In genomic region chr9:38103340-38103739, GRCh38 we compare ENCODE assay signal across 33 cellular contexts. TPM values are rescaled to one million over a fixed set of nuclear protein-coding genes. Genes with fewer than 3 reads are reported as not detected.
DNase-seq lines count a peak whose midpoint lies in the region; ATAC-seq, FAIRE-seq and TF ChIP-seq lines count a peak whose summit lies in the region.
"Had no signal": no experiment of that assay in that cellular context is flagged by ENCODE, and none has a peak within 500 bp of the region (broad histone marks: within the 10 kb centered on the region; RNA-seq: fewer than 3 reads in every experiment).

No MANE protein-coding gene starts in this region.

- TF ChIP-seq RAD21 in K562 (CRISPR knock-in tag; conservative IDR thresholded peaks at IDR 0.05 in 1 of 2, IDR thresholded peaks at IDR 0.05 in 1 of 2): no peak

- H3K79me2 ChIP-seq in K562 (ENCODE audit: control insufficient read depth, insufficient read depth, low read length) (no peaks in the 10 kb centered on the region), keratinocyte (ENCODE audit: control insufficient read depth, insufficient read depth, low read length) (no peaks in the 10 kb centered on the region)

- CTCF ChIA-PET in HEK293 (lab: Yijun Ruan, JAX) (interaction anchor here (0.8 kb wide), 1 partner anchor 190 kb away, joined by 3 read pairs; no protein-coding TSS in a partner anchor), K562 (lab: Yijun Ruan, JAX; ENCODE audit: low intra/inter-chr PET ratio) (no interaction called here)

- no peak for TF ChIP-seq EP300 in K562 (IDR thresholded peaks at IDR 0.05; ENCODE audit: low read length)

- no peak for TF ChIP-seq CTCF in HEK293 (tag by site-specific recombination; IDR thresholded peaks at IDR 0.05)
- no peak for TF ChIP-seq CTCF in K562 (IDR thresholded peaks at IDR 0.05 in 2 of 3, conservative IDR thresholded peaks at IDR 0.05 in 1 of 3; ENCODE audit: insufficient read depth in 2 of 3, low read depth in 1 of 3, low read length in 3 of 3)
- TF ChIP-seq CTCF in keratinocyte (optimal IDR thresholded peaks at IDR 0.05 in 1 of 3, IDR thresholded peaks at IDR 0.05 in 1 of 3, conservative IDR thresholded peaks at IDR 0.05 in 1 of 3; ENCODE audit: extremely low read depth in 1 of 3, insufficient read depth in 2 of 3, low read length in 3 of 3): no peak

- H2AFZ ChIP-seq in K562 (ENCODE audit: low read depth, low read length): no peak overlapping the region
- no peak overlapping the region for H2AFZ ChIP-seq in keratinocyte (ENCODE audit: control insufficient read depth, low read length)

- POLR2A ChIA-PET in HEK293 (lab: Yijun Ruan, JAX): no interaction called here
- POLR2A ChIA-PET in K562 (lab: Yijun Ruan, JAX): interaction anchor here (0.6 to 0.7 kb wide), 3 partner anchors 9 to 298 kb away, joined by 3 read pairs; no protein-coding TSS in a partner anchor

- no peak overlapping the region for H3K27ac ChIP-seq in HEK293 (ENCODE audit: extremely low read depth, low read depth, low read length)
- no peak overlapping the region for H3K27ac ChIP-seq in K562 (ENCODE audit: extremely low read depth, low read depth, low read length)
- H3K27ac ChIP-seq in keratinocyte (ENCODE audit: control insufficient read depth, insufficient read depth, low read length): no peak overlapping the region
- H3K27ac ChIP-seq: 22Rv1; A549; BLaER1; BLaER1 treated with 17β-estradiol and CSF1 and Interleukin-3, amounts not matched to agents 10 nM and 100 nM; C4-2B had no signal

- no peaks in the 10 kb centered on the region for H3K4me1 ChIP-seq in HEK293 (ENCODE audit: control insufficient read depth, insufficient read depth, low read length)
- H3K4me1 ChIP-seq in K562 (replicated peaks in 1 of 2; ENCODE audit: control insufficient read depth in 2 of 2, insufficient read depth in 2 of 2, low read length in 2 of 2): peaks cover 7 to 10% of the 10 kb centered on the region in 2 experiments; a peak in 4 of 5 replicates
- H3K4me1 ChIP-seq in keratinocyte (ENCODE audit: control insufficient read depth, extremely low read depth, insufficient read depth, low read length): peaks cover 3% of the 10 kb centered on the region
- H3K4me1 ChIP-seq: A549, BE2C had no signal

- FAIRE-seq in K562 (lab: Jason Lieb, UNC) (no peak), keratinocyte (lab: Jason Lieb, UNC) (peak; percentile 23)
- FAIRE-seq: A204.1, A549, D721Med had no signal

- H3K27me3 ChIP-seq in K562 (ENCODE audit: control insufficient read depth in 2 of 2, insufficient read depth in 2 of 2, low read length in 2 of 2): peaks cover 0 to 10% of the 10 kb centered on the region in 2 experiments; a peak in 3 of 5 replicates
- H3K27me3 ChIP-seq in keratinocyte (ENCODE audit: control insufficient read depth, extremely low read depth, insufficient read depth, low read length): no peaks in the 10 kb centered on the region
- H3K27me3 ChIP-seq: BE2C; BLaER1; BLaER1 treated with 17β-estradiol and CSF1 and Interleukin-3, amounts not matched to agents 10 nM and 100 nM had no signal

- no peak overlapping the region for H3K4me2 ChIP-seq in K562 (ENCODE audit: insufficient read depth, low read length)
- H3K4me2 ChIP-seq in keratinocyte (ENCODE audit: control insufficient read depth, extremely low read depth, insufficient read depth, low read depth, low read length): no peak overlapping the region
- H3K4me2 ChIP-seq: A549; BLaER1; BLaER1 treated with 17β-estradiol and CSF1 and Interleukin-3, amounts not matched to agents 10 nM and 100 nM had no signal

- H4K20me1 ChIP-seq in K562 (replicated peaks; ENCODE audit: control insufficient read depth, insufficient read depth, low read length) (no peaks in the 10 kb centered on the region; the same call in 1 of the 2 replicates), keratinocyte (ENCODE audit: control insufficient read depth, extremely low read depth, insufficient read depth, low read length) (no peaks in the 10 kb centered on the region)
- H4K20me1 ChIP-seq: BLaER1; BLaER1 treated with 17β-estradiol and CSF1 and Interleukin-3, amounts not matched to agents 10 nM and 100 nM had no signal

- TF ChIP-seq POLR2A in K562 (conservative IDR thresholded peaks at IDR 0.05): no peak

- WGBS in K562 (ENCODE audit: insufficient coverage, low coverage, missing lambda C conversion rate): 13% methylated on average over 2 of the region's 2 CpGs

- H3K4me3 ChIP-seq in HEK293 (ENCODE audit: low read depth, low read length) (no peak overlapping the region), K562 (no peak overlapping the region), keratinocyte (ENCODE audit: control insufficient read depth in 2 of 3, extremely low read depth in 1 of 3, insufficient read depth in 2 of 3, low read depth in 1 of 3, low read length in 3 of 3) (no peak overlapping the region)
- H3K4me3 ChIP-seq: A549; BLaER1; BLaER1 treated with 17β-estradiol and CSF1 and Interleukin-3, amounts not matched to agents 10 nM and 100 nM had no signal

- intact Hi-C loops in K562 (cut with micrococcal nuclease): no loop called here

- dilution Hi-C loops in keratinocyte (cut with MboI; ENCODE audit: extremely low pct_ligation_motif_present, low sequenced_read_pairs): no loop called here

- ATAC-seq in K562: no peak
- ATAC-seq in HG02642 (IDR thresholded peaks at IDR 0.05; ENCODE audit: poor library complexity, unreplicated experiment): no peak
- ATAC-seq: A549; CD8-positive, alpha-beta T cell had no signal

- H3K36me3 ChIP-seq in HEK293 (ENCODE audit: control insufficient read depth in 2 of 2, insufficient read depth in 1 of 2, low read length in 2 of 2) (no peaks in the 10 kb centered on the region), K562 (ENCODE audit: control insufficient read depth, insufficient read depth, low read length) (no peaks in the 10 kb centered on the region), keratinocyte (ENCODE audit: control insufficient read depth in 2 of 2, extremely low read depth in 1 of 2, insufficient read depth in 2 of 2, low read length in 2 of 2) (no peaks in the 10 kb centered on the region)
- H3K36me3 ChIP-seq: BE2C; BLaER1; BLaER1 treated with 17β-estradiol and CSF1 and Interleukin-3, amounts not matched to agents 10 nM and 100 nM had no signal

- no peak for DNase-seq in K562 (ENCODE audit: extremely low read depth in 1 of 4, low spot score in 3 of 4)
- no peak for DNase-seq in keratinocyte (ENCODE audit: low read depth, low spot score)
- no peak for DNase-seq in NCI-H2227 (lab: John Stamatoyannopoulos, UW; ENCODE audit: unreplicated experiment)
- DNase-seq in stimulated activated CD4-positive, alpha-beta T cell treated with anti-CD3 and anti-CD28 coated beads, Interleukin-2, amount 100 ng/mL, for 48 hours: no peak
- DNase-seq: 8988T; ACHN; AML-193; BE2C; C1 segment of cervical spinal cord; Caco-2; Calu3; CD4-positive, alpha-beta memory T cell; CD4-positive, alpha-beta T cell; CD4-positive, CD25-positive, alpha-beta regulatory T cell; CD8-positive, alpha-beta memory T cell; COR-L47; DMS 273 treated with DMSO at 0.1 percent for 48 hours; DMS153; DMS53; DMS79; DMS79 treated with DMSO at 0.1 percent for 48 hours; DND-41; EL had no signal

- H3K9me1 ChIP-seq in K562 (ENCODE audit: control insufficient read depth, insufficient read depth, low read length): no peaks in the 10 kb centered on the region
- H3K9me1 ChIP-seq in keratinocyte (ENCODE audit: control insufficient read depth, extremely low read depth, insufficient read depth, low read length): no peaks in the 10 kb centered on the region

- no peaks in the 10 kb centered on the region for H3K9me3 ChIP-seq in HEK293 (ENCODE audit: control insufficient read depth, insufficient read depth, low read depth, low read length)
- H3K9me3 ChIP-seq in K562 (replicated peaks; ENCODE audit: control insufficient read depth, insufficient read depth, low read depth, low read length): no peaks in the 10 kb centered on the region
- H3K9me3 ChIP-seq in keratinocyte (ENCODE audit: control insufficient read depth, low read depth, low read length): no peaks in the 10 kb centered on the region
- H3K9me3 ChIP-seq: A549; BE2C; BLaER1; BLaER1 treated with 17β-estradiol and CSF1 and Interleukin-3, amounts not matched to agents 10 nM and 100 nM; Caco-2 had no signal

- H3K9ac ChIP-seq in K562 (ENCODE audit: insufficient read depth in 1 of 2, low read depth in 2 of 2, low read length in 2 of 2): no peak overlapping the region
- no peak overlapping the region for H3K9ac ChIP-seq in keratinocyte (ENCODE audit: control insufficient read depth, extremely low read depth, insufficient read depth, low read length)
- H3K9ac ChIP-seq: BLaER1; BLaER1 treated with 17β-estradiol and CSF1 and Interleukin-3, amounts not matched to agents 10 nM and 100 nM had no signal

- no TSS peak for BruUV-seq in K562 (replicated peaks; lab: Mats Ljungman, UMichigan)

- in situ Hi-C loops in K562 (cut with MboI): no loop called here

RNA-seq across cellular contexts. Expression of gene SHB, which starts 34.3 kb away (rescaled TPM):
- total RNA-seq in K562 (2011; cell fraction: chromatin; rRNA removed; ENCODE audit: low replicate concordance): 6.5 and 13.7 TPM in 2 replicates
- total RNA-seq in K562 (2011; cell fraction: nucleolus; rRNA removed): 10.4 and 10.7 TPM in 2 replicates
- 6.3 and 8.7 TPM in 2 replicates for total RNA-seq in K562 (2011; cell fraction: nucleoplasm; rRNA removed)
- 11.7 and 12.8 TPM in 2 replicates for total RNA-seq in K562 (2014; rRNA removed)
- total RNA-seq in K562 (2014; rRNA removed; fragmentation: Illumina TruSeq; extraction: Trizol): 3.8 and 4.0 TPM in 2 replicates
- 5.1 and 5.3 TPM in 2 replicates for total RNA-seq in K562 (2015; rRNA removed; fragmentation: Illumina TruSeq; extraction: Trizol)
- total RNA-seq in K562 (2021): 15.4 and 16.0 TPM in 2 replicates
- polyA plus RNA-seq in K562 (2011; rRNA removed): 3.4 and 5.1 TPM in 2 replicates
- polyA plus RNA-seq in K562 (2011; cell fraction: cytosol; rRNA removed): 4.1 and 8.5 TPM in 2 replicates
- polyA plus RNA-seq in K562 (2011; cell fraction: nucleus; rRNA removed): 4.9 and 8.5 TPM in 2 replicates
- 8.2 and 8.9 TPM in 2 replicates for polyA plus RNA-seq in K562 (2012)
- polyA plus RNA-seq in K562 (2014; fragmentation: Illumina TruSeq; extraction: Trizol): 9.6 TPM in 2 replicates
- 1 to 10 TPM in 1 of 2 experiments, under 1 TPM in 1; 0.78 to 1.0 TPM for polyA plus RNA-seq in K562 (2014; fragmentation: Nextera tagmentation; extraction: Ambion mirVana)
- polyA plus RNA-seq in K562 (2014; rRNA removed): 6.0 and 7.5 TPM in 2 replicates
- 4.6 and 5.7 TPM in 2 replicates for polyA minus RNA-seq in K562 (2011; rRNA and poly(A)+ RNA removed)
- 7.4 and 12.6 TPM in 2 replicates for polyA minus RNA-seq in K562 (2011; cell fraction: cytosol; rRNA and poly(A)+ RNA removed)
- polyA minus RNA-seq in K562 (2011; cell fraction: nucleus; rRNA and poly(A)+ RNA removed): 6.3 and 6.4 TPM in 2 replicates
- polyA plus RNA-seq in keratinocyte: 9.4 to 18.0 TPM (median 10.9 TPM) in 3 replicates
- polyA plus RNA-seq in keratinocyte (2011; ENCODE audit: low read depth): 10.8 TPM
- 9.2 and 13.0 TPM in 2 replicates for polyA plus RNA-seq in keratinocyte (2011; cell fraction: cytosol; rRNA removed)
- polyA plus RNA-seq in keratinocyte (2011; cell fraction: nucleus; rRNA removed): 12.5 and 15.5 TPM in 2 replicates
- polyA plus RNA-seq in keratinocyte (2012; ENCODE audit: low replicate concordance): 19.8 and 20.4 TPM in 2 replicates
- polyA minus RNA-seq in keratinocyte: 11.6 to 24.3 TPM (median 12.2 TPM) in 3 replicates
- 17.5 TPM for polyA minus RNA-seq in keratinocyte (2011; cell fraction: cytosol; rRNA and poly(A)+ RNA removed)
- polyA minus RNA-seq in keratinocyte (2011; cell fraction: nucleus; rRNA and poly(A)+ RNA removed): 17.8 and 18.4 TPM in 2 replicates

Comparison
In these comparisons a context has a peak if more than half of its experiments do, and no peak if none do; other contexts are left out.
1. Of the 44 proteins assayed by ChIP-seq in both K562 and HEK293: peak only in K562: none; only in HEK293: none; in both: ZNF146; in neither: 43.